ENCODE assay signal across 8 cellular contexts in the genomic region with DNA sequence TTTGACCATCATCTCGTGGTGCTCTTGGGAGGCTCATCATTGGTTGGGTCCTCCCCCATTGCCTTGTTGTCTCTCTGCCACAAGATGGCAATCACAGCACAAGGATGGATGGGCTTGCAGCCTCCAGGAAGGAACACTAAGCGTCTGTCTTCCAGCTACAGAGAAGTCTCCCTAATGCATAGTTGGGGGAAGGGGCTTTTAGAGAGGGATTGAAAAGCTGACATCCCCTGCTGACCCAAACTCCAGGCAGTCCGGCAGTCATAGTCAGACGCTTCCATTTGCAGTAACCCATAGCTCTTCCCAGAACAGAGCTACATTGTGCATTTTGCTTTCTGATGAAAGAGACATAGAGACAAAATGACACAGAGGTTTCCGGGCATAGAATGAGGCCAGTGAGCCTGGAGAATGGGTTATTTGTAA.
DNase-seq lines count a peak whose midpoint lies in the region; ATAC-seq and TF ChIP-seq lines count a peak whose summit lies in the region.

No MANE protein-coding gene starts in this region.

- peak; percentile 97 for ATAC-seq in left lobe of liver

- peaks cover 7% of the 10 kb centered on the region for H3K4me1 Mint-ChIP-seq in chondrocyte (ENCODE audit: low read depth)
- peaks cover 13% of the 10 kb centered on the region for H3K4me1 Mint-ChIP-seq in stimulated activated naive CD8-positive, alpha-beta T cell treated with anti-CD3 and anti-CD28 coated beads, Interleukin-15, Interleukin-2, amounts not matched to agents 100 ng/mL and 50 ng/mL, for 24 hours (ENCODE audit: low read depth)

- H3K27ac Mint-ChIP-seq in chondrocyte (ENCODE audit: unreplicated experiment), result peak overlapping the region; percentile 94
- H3K27ac Mint-ChIP-seq in stimulated activated naive CD8-positive, alpha-beta T cell treated with anti-CD3 and anti-CD28 coated beads, Interleukin-15, Interleukin-2, amounts not matched to agents 100 ng/mL and 50 ng/mL, for 24 hours, result peak overlapping the region; percentile 3

- peak overlapping the region; percentile 68 for H3K4me3 Mint-ChIP-seq in chondrocyte (ENCODE audit: unreplicated experiment)
- peak overlapping the region; percentile 27 for H3K4me3 Mint-ChIP-seq in stimulated activated naive CD8-positive, alpha-beta T cell treated with anti-CD3 and anti-CD28 coated beads, Interleukin-15, Interleukin-2, amounts not matched to agents 100 ng/mL and 50 ng/mL, for 24 hours

- peak; percentile 35 for DNase-seq in 8988T
- peak; percentile 83 for DNase-seq in GM12865 (ENCODE audit: low read depth)
- peak; percentile 62 for DNase-seq in NCI-H1092 (lab: John Stamatoyannopoulos, UW)
- DNase-seq in T-helper 9 cell, result peak; percentile 20
- DNase-seq in chondrocyte (ENCODE audit: low spot score), result no peak
- peak; percentile 64 for DNase-seq in left lobe of liver (ENCODE audit: low spot score)
- DNase-seq in SKM-1 treated with dmso at 0.1 percent for 144 hours (lab: John Stamatoyannopoulos, UW; ENCODE audit: unreplicated experiment), result no peak

- peak; percentile 73 for TF ChIP-seq CTCF in GM12865 (IDR thresholded peaks at IDR 0.05; ENCODE audit: insufficient read depth, low read depth, low read length, missing control alignments)
- TF ChIP-seq CTCF in chondrocyte (IDR thresholded peaks at IDR 0.05), result peak; percentile 86

- peaks cover 2% of the 10 kb centered on the region for H3K27me3 Mint-ChIP-seq in chondrocyte (ENCODE audit: low read depth)
- H3K27me3 Mint-ChIP-seq in stimulated activated naive CD8-positive, alpha-beta T cell treated with anti-CD3 and anti-CD28 coated beads, Interleukin-15, Interleukin-2, amounts not matched to agents 100 ng/mL and 50 ng/mL, for 24 hours, result no peaks in the 10 kb centered on the region

- H3K36me3 Mint-ChIP-seq in chondrocyte (ENCODE audit: low read depth), result no peaks in the 10 kb centered on the region
- no peaks in the 10 kb centered on the region for H3K36me3 Mint-ChIP-seq in stimulated activated naive CD8-positive, alpha-beta T cell treated with anti-CD3 and anti-CD28 coated beads, Interleukin-15, Interleukin-2, amounts not matched to agents 100 ng/mL and 50 ng/mL, for 24 hours (ENCODE audit: low read depth)

- H3K4me3 ChIP-seq in GM12865 (ENCODE audit: low read depth, low read length), result peak overlapping the region; percentile 45

- H3K9me3 Mint-ChIP-seq in chondrocyte (ENCODE audit: low read depth), result no peaks in the 10 kb centered on the region
- no peaks in the 10 kb centered on the region for H3K9me3 Mint-ChIP-seq in stimulated activated naive CD8-positive, alpha-beta T cell treated with anti-CD3 and anti-CD28 coated beads, Interleukin-15, Interleukin-2, amounts not matched to agents 100 ng/mL and 50 ng/mL, for 24 hours

Comparison
In these comparisons a context has a peak if more than half of its experiments do, and no peak if none do; other contexts are left out.
1. DNase-seq: peak in 8988T (single experiment), GM12865 (single experiment), NCI-H1092 (single experiment), T-helper 9 cell (single experiment) and left lobe of liver (single experiment); none in chondrocyte (single experiment) and SKM-1 treated with dmso at 0.1 percent for 144 hours (single experiment).